21 cellular contexts compared by ENCODE assay signal in the genomic region with DNA sequence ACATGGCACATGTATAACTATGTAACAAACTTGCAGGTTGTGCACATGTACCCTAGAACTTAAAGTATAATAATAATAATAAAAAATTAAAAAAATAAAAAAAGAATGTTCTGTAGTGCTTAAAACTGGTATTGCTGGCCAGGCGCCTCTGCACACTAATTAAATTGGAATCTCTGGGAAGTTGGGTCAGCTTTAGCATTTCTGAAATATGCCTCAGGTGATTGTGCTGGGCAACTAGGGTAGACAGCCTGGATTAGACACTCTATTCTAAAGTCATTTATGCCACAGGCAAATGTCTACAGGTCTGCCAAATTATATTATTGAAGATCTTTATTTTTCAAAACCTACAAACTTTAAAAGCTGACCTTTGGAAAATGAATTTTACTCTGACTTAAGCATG.
"Had no signal": no experiment of that assay in that cellular context is flagged by ENCODE, and none has a peak within 500 bp of the region (broad histone marks: within the 10 kb centered on the region; RNA-seq: fewer than 3 reads in every experiment).

No MANE protein-coding gene starts in this region.

- H3K9ac ChIP-seq: SK-N-SH had no signal

- H3K4me3 ChIP-seq: MG63 had no signal

- H3K36me3 ChIP-seq: MG63 had no signal

- H3K27ac ChIP-seq: RWPE1 had no signal

- H3K4me2 ChIP-seq: SK-N-SH had no signal

- FAIRE-seq: RCC 7860 had no signal

- H3K27me3 ChIP-seq: MG63 had no signal

- H3K9me3 ChIP-seq: MG63, SK-N-SH had no signal

- DNase-seq: KBM-7, MG63, NCI-H1092, NCI-H1105 treated with DMSO at 0.1 percent for 48 hours, NCI-H1417 treated with DMSO at 0.1 percent for 48 hours, NCI-H146, NCI-H187 treated with DMSO at 0.1 percent for 48 hours, NCI-H2081, NCI-H2107, NCI-H2227 treated with DMSO at 0.1 percent for 48 hours, NCI-H446, NCI-H510A, NCI-H524 treated with DMSO at 0.1 percent for 48 hours, NCI-H69, NCI-H774, SHP77, SK-N-SH, SW 1271, T-cell had no signal

- ATAC-seq: T-cell had no signal
